Comparison of ENCODE assay signal across 27 cellular contexts in genomic region chr10:124255556-124255955, GRCh38.
"Had no signal": no experiment of that assay in that cellular context is flagged by ENCODE, and none has a peak within 500 bp of the region (broad histone marks: within the 10 kb centered on the region; RNA-seq: fewer than 3 reads in every experiment).

No MANE protein-coding gene starts in this region.

- H3K4me1 ChIP-seq: Peyer's patch, SJSA1 had no signal

- H3K4me3 ChIP-seq: Peyer's patch, SJSA1 had no signal

- H3K4me2 ChIP-seq: KMS-11 had no signal

- H3K9ac ChIP-seq: KMS-11 had no signal

- H3K27ac ChIP-seq: brain microvascular endothelial cell, KMS-11, SJSA1 had no signal

- H3K36me3 ChIP-seq: brain microvascular endothelial cell, Peyer's patch, SJSA1 had no signal

- H3K9me3 ChIP-seq: Peyer's patch, SJSA1 had no signal

- DNase-seq: activated CD4-positive, alpha-beta T cell treated with anti-CD3 and anti-CD28 coated beads, Interleukin-2, amount 10 ng/mL, durations not matched to agents 24 days and 14 days; activated CD4-positive, alpha-beta T cell treated with anti-CD3 and anti-CD28 coated beads, Interleukin-2, amount 50 U/mL, for 4 hours; activated CD8-positive, alpha-beta T cell treated with anti-CD3 and anti-CD28 coated beads for 36 hours; activated naive CD4-positive, alpha-beta T cell treated with anti-CD3 and anti-CD28 coated beads, Interleukin-2, amount 10 ng/mL, durations not matched to agents 7 days and 5 days; activated naive CD8-positive, alpha-beta T cell treated with anti-CD3 and anti-CD28 coated beads, Interleukin-2, amount 50 U/mL, for 24 hours; activated T-cell treated with anti-CD3 and anti-CD28 coated beads, Interleukin-2, amount 50 U/mL, for 24 hours; anterior cingulate cortex; brain microvascular endothelial cell; central memory CD4-positive, alpha-beta T cell; MM.1S; MV-4-11; NCI-H1092; NCI-H1436 treated with DMSO at 0.1 percent for 48 hours; NCI-H1694 treated with DMSO at 0.1 percent for 48 hours; NCI-H2029; NCI-H2171; NCI-H510A; NCI-H526; NCI-H748 treated with DMSO at 0.1 percent for 48 hours; NK-92 treated with Interleukin-12 subunit alpha and Interleukin-12 subunit beta, amount 100 ng/mL, for 24 hours; PC-3; Peyer's patch; RPMI8226; SHP77 treated with DMSO at 0.1 percent for 48 hours; T1000 had no signal

- H3K27me3 ChIP-seq: brain microvascular endothelial cell, Peyer's patch, SJSA1 had no signal

- ATAC-seq: activated CD8-positive, alpha-beta T cell treated with anti-CD3 and anti-CD28 coated beads for 36 hours; activated naive CD8-positive, alpha-beta T cell treated with anti-CD3 and anti-CD28 coated beads, Interleukin-2, amount 50 U/mL, for 24 hours; PC-3 had no signal
